15 cellular contexts compared by ENCODE assay signal in the genomic region with DNA sequence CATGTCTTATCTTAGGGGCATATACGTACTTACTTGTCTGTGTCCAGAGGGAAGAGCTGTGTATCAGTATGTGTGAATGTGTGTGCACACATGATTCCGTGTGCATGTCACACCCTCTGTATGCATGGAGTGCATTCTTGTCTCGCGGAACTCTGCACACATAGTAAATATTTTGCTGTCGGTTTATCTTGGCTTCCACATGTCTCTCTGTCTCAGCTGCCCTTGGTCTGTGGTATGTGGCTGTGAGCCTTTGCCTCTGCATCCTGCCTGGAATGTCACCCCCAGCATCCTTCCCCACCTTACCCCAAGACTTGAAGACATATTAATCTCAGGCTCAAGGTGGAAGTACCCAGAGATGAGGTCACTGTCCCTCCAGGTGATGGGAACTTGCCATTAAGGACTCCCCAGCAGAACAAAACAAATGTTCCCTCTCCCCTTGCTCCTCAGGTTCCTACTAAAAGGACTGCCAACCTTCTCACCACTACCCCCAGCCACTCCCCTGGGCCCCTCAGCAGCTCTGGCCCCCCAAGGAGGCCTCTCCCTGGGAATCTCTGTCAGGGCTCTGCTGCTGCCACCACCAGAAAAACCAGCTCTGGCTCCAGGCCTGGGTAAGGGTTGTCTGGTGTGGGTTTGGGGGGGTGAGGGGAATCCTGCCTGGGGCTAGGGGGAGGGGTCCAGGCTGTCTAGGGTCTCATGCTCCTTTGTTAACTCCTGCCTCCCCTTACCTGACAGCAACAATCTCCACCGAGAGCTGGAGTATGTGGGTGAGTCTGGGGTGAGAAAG. TPM values are rescaled to one million over a fixed set of nuclear protein-coding genes. Genes with fewer than 3 reads are reported as not detected.
DNase-seq lines count a peak whose midpoint lies in the region; ATAC-seq and TF ChIP-seq lines count a peak whose summit lies in the region.
"Had no signal": no experiment of that assay in that cellular context is flagged by ENCODE, and none has a peak within 500 bp of the region (broad histone marks: within the 10 kb centered on the region; RNA-seq: fewer than 3 reads in every experiment).

No MANE protein-coding gene starts in this region.

- peak overlapping the region; percentile 76 for H3K4me2 ChIP-seq in smooth muscle cell

- intact Hi-C loops in body of pancreas (cut with DNase I) = no loop called here

- DNase-seq in body of pancreas (no peak), glutamatergic neuron (no peak), smooth muscle cell (lab: John Stamatoyannopoulos, UW; ENCODE audit: unreplicated experiment) (no peak), NCI-H1694 treated with DMSO at 0.1 percent for 48 hours (lab: John Stamatoyannopoulos, UW) (no peak), NCI-H187 (lab: John Stamatoyannopoulos, UW) (no peak), mucosa of gallbladder (ENCODE audit: low spot score) (no peak)
- DNase-seq in central memory CD4-positive, alpha-beta T cell = no peak
- DNase-seq: activated B cell treated with CpG ODN at 0.5 μM for 24 hours; activated CD8-positive, alpha-beta memory T cell treated with anti-CD3 and anti-CD28 coated beads, Interleukin-2, amount 50 U/mL, for 48 hours; CD8-positive, alpha-beta memory T cell; NCI-H2081; stimulated activated naive CD8-positive, alpha-beta T cell treated with anti-CD3 and anti-CD28 coated beads, Interleukin-15, amount 100 ng/mL, for 72 hours had no signal

- peaks cover 14% of the 10 kb centered on the region for H3K4me1 Mint-ChIP-seq in glutamatergic neuron (ENCODE audit: low read depth, unreplicated experiment)
- H3K4me1 Mint-ChIP-seq: activated B cell treated with CpG ODN at 0.5 μM for 24 hours; CD8-positive, alpha-beta memory T cell had no signal

- H3K36me3 ChIP-seq in HEK293 (ENCODE audit: control insufficient read depth in 2 of 2, insufficient read depth in 1 of 2, low read length in 2 of 2) = no peaks in the 10 kb centered on the region
- H3K36me3 ChIP-seq in body of pancreas (replicated peaks in 1 of 2; ENCODE audit: insufficient read depth in 1 of 2, low read depth in 2 of 2) = no peaks in the 10 kb centered on the region
- no peaks in the 10 kb centered on the region for H3K36me3 ChIP-seq in smooth muscle cell (ENCODE audit: low read depth)

- POLR2A ChIA-PET in HEK293 (lab: Yijun Ruan, JAX) = interaction anchor here (0.9 to 1.6 kb wide), 2 partner anchors 37 to 63 kb away, joined by 3 to 5 read pairs; a partner anchor contains a TSS

- H3K9me3 ChIP-seq in HEK293 (ENCODE audit: control insufficient read depth, insufficient read depth, low read depth, low read length) (no peaks in the 10 kb centered on the region), body of pancreas (no peaks in the 10 kb centered on the region), smooth muscle cell (replicated peaks; ENCODE audit: low read depth) (no peaks in the 10 kb centered on the region)

- H3K36me3 Mint-ChIP-seq in glutamatergic neuron (ENCODE audit: unreplicated experiment) = no peaks in the 10 kb centered on the region
- H3K36me3 Mint-ChIP-seq: CD8-positive, alpha-beta memory T cell had no signal

- H3K27ac ChIP-seq in HEK293 (ENCODE audit: extremely low read depth, low read depth, low read length) = no peak overlapping the region
- peak overlapping the region; percentile 70 to 84 (median 82) for H3K27ac ChIP-seq in body of pancreas
- peak overlapping the region; percentile 96 for H3K27ac ChIP-seq in smooth muscle cell (ENCODE audit: low read depth)

- TF ChIP-seq CTCF in HEK293 (tag by site-specific recombination; IDR thresholded peaks at IDR 0.05) (no peak), body of pancreas (IDR thresholded peaks at IDR 0.05) (no peak), glutamatergic neuron (IDR thresholded peaks at IDR 0.05; ENCODE audit: partially characterized antibody, unreplicated experiment) (no peak), smooth muscle cell (IDR thresholded peaks at IDR 0.05; ENCODE audit: borderline replicate concordance, insufficient read depth, poor library complexity, severe bottlenecking) (no peak)

- H3K79me2 ChIP-seq in smooth muscle cell (ENCODE audit: low read depth) = no peaks in the 10 kb centered on the region

- H3K4me3 ChIP-seq in HEK293 (ENCODE audit: low read depth, low read length) = no peak overlapping the region
- no peak overlapping the region for H3K4me3 ChIP-seq in body of pancreas
- no peak overlapping the region for H3K4me3 ChIP-seq in smooth muscle cell

- peak overlapping the region; percentile 85 for H3K9ac ChIP-seq in smooth muscle cell (ENCODE audit: low read depth)

- CTCF ChIA-PET in HEK293 (lab: Yijun Ruan, JAX) = interaction anchor here (0.5 to 0.8 kb wide), 6 partner anchors 29 to 403 kb away, joined by 3 to 4 read pairs (median 3); no protein-coding TSS in a partner anchor

- H3K27me3 Mint-ChIP-seq in glutamatergic neuron (ENCODE audit: unreplicated experiment) = peaks cover 24% of the 10 kb centered on the region
- H3K27me3 Mint-ChIP-seq: stimulated activated naive CD8-positive, alpha-beta T cell treated with anti-CD3 and anti-CD28 coated beads, Interleukin-15, amount 100 ng/mL, for 72 hours had no signal

- peaks cover 31% of the 10 kb centered on the region for H3F3A ChIP-seq in smooth muscle cell (ENCODE audit: low read depth)

- H3K27ac Mint-ChIP-seq in glutamatergic neuron (ENCODE audit: unreplicated experiment) = peak overlapping the region; percentile 39
- H3K27ac Mint-ChIP-seq: activated B cell treated with CpG ODN at 0.5 μM for 24 hours had no signal

- no peak overlapping the region for H3K4me3 Mint-ChIP-seq in glutamatergic neuron (ENCODE audit: unreplicated experiment)
- H3K4me3 Mint-ChIP-seq: activated B cell treated with CpG ODN at 0.5 μM for 24 hours; CD8-positive, alpha-beta memory T cell; stimulated activated naive CD8-positive, alpha-beta T cell treated with anti-CD3 and anti-CD28 coated beads, Interleukin-15, amount 100 ng/mL, for 72 hours had no signal

- no peak overlapping the region for H2AFZ ChIP-seq in smooth muscle cell (ENCODE audit: low read depth)

- H3K9me3 Mint-ChIP-seq in glutamatergic neuron (ENCODE audit: unreplicated experiment) = peaks cover 15% of the 10 kb centered on the region
- H3K9me3 Mint-ChIP-seq: activated B cell treated with CpG ODN at 0.5 μM for 24 hours; CD8-positive, alpha-beta memory T cell; stimulated activated naive CD8-positive, alpha-beta T cell treated with anti-CD3 and anti-CD28 coated beads, Interleukin-15, amount 100 ng/mL, for 72 hours had no signal

- WGBS in body of pancreas, 2 donors = 45 to 55% methylated on average over 6 of the region's 6 CpGs
- 7% methylated on average over 6 of the region's 6 CpGs for WGBS in smooth muscle cell (ENCODE audit: low lambda C conversion rate)

- H3K4me1 ChIP-seq in HEK293 (ENCODE audit: control insufficient read depth, insufficient read depth, low read length) (no peaks in the 10 kb centered on the region; the same call in 1 of the 2 replicates), body of pancreas (peaks cover 68% of the 10 kb centered on the region), smooth muscle cell (ENCODE audit: low read depth) (peaks cover 34% of the 10 kb centered on the region)

- no peak for TF ChIP-seq POLR2A in body of pancreas (IDR thresholded peaks at IDR 0.05)

- ATAC-seq in body of pancreas = no peak

- H3K27me3 ChIP-seq in body of pancreas (no peaks in the 10 kb centered on the region), smooth muscle cell (ENCODE audit: low read depth) (no peaks in the 10 kb centered on the region)

- H4K20me1 ChIP-seq in smooth muscle cell (ENCODE audit: low read depth) = no peaks in the 10 kb centered on the region

TF ChIP-seq in HEK293, 187 proteins besides CTCF, POLR2A, EP300 and RAD21:
- TF ChIP-seq GLIS1 (tag by site-specific recombination; IDR thresholded peaks at IDR 0.05) = peak; percentile 80
- TF ChIP-seq ZNF654 (tag by site-specific recombination; IDR thresholded peaks at IDR 0.05; ENCODE audit: low read depth) = no peak
- peak; percentile 49 for TF ChIP-seq ZIC2 (tag by site-specific recombination; IDR thresholded peaks at IDR 0.05)
- TF ChIP-seq, protein P1, sequence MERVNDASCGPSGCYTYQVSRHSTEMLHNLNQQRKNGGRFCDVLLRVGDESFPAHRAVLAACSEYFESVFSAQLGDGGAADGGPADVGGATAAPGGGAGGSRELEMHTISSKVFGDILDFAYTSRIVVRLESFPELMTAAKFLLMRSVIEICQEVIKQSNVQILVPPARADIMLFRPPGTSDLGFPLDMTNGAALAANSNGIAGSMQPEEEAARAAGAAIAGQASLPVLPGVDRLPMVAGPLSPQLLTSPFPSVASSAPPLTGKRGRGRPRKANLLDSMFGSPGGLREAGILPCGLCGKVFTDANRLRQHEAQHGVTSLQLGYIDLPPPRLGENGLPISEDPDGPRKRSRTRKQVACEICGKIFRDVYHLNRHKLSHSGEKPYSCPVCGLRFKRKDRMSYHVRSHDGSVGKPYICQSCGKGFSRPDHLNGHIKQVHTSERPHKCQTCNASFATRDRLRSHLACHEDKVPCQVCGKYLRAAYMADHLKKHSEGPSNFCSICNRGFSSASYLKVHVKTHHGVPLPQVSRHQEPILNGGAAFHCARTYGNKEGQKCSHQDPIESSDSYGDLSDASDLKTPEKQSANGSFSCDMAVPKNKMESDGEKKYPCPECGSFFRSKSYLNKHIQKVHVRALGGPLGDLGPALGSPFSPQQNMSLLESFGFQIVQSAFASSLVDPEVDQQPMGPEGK (tag by site-specific recombination; IDR thresholded peaks at IDR 0.05) = no peak
TF ChIP-seq in HEK293: peak in this region for 2.

RNA-seq across cellular contexts. Expression of a gene that starts 5.0 kb away (rescaled TPM):
- total RNA-seq in body of pancreas (1 to 10 TPM; 3.0 to 4.2 TPM), glutamatergic neuron (ENCODE audit: unreplicated experiment) (0.39 TPM), smooth muscle cell (18.2 and 27.6 TPM in 2 replicates), mucosa of gallbladder (20.3 TPM)
- 12.7 and 32.8 TPM in 2 replicates for polyA plus RNA-seq in smooth muscle cell
- total RNA-seq: activated B cell treated with CpG ODN at 0.5 μM for 24 hours, mesenteric fat pad had no signal
- polyA plus RNA-seq: CD8-positive, alpha-beta memory T cell had no signal

RNA-seq across cellular contexts. Expression of a gene that starts 13.8 kb away (rescaled TPM):
- total RNA-seq in body of pancreas (10 to 100 TPM; 13.5 to 22.7 TPM), glutamatergic neuron (ENCODE audit: unreplicated experiment) (10.9 TPM), smooth muscle cell (2.2 and 10.0 TPM in 2 replicates), mucosa of gallbladder (14.3 TPM)
- 3.3 and 4.6 TPM in 2 replicates for polyA plus RNA-seq in smooth muscle cell
- total RNA-seq: mesenteric fat pad had no signal
- polyA plus RNA-seq: CD8-positive, alpha-beta memory T cell had no signal

RNA-seq across cellular contexts. Expression of a gene that starts 14.7 kb away (rescaled TPM):
- total RNA-seq in body of pancreas = 1 to 10 TPM; 3.1 to 4.9 TPM
- not detected for total RNA-seq in glutamatergic neuron (ENCODE audit: unreplicated experiment)
- 0.90 and 1.2 TPM in 2 replicates for total RNA-seq in smooth muscle cell
- polyA plus RNA-seq in smooth muscle cell = 0.13 and 1.1 TPM in 2 replicates
- total RNA-seq in mucosa of gallbladder = 16.2 TPM
- total RNA-seq: pulmonary artery endothelial cell had no signal

RNA-seq across cellular contexts. Expression of a gene that starts 33.4 kb away (rescaled TPM):
- 10 to 100 TPM; 29.6 to 54.7 TPM for total RNA-seq in body of pancreas
- total RNA-seq in glutamatergic neuron (ENCODE audit: unreplicated experiment) = 83.7 TPM
- total RNA-seq in smooth muscle cell = 49.0 and 82.0 TPM in 2 replicates
- polyA plus RNA-seq in smooth muscle cell = 139 and 150 TPM in 2 replicates
- 35.4 TPM for total RNA-seq in mucosa of gallbladder

RNA-seq across cellular contexts. Expression of a gene that starts 33.5 kb away (rescaled TPM):
- total RNA-seq in body of pancreas = 10 to 100 TPM; 22.8 to 38.6 TPM
- 40.2 TPM for total RNA-seq in glutamatergic neuron (ENCODE audit: unreplicated experiment)
- total RNA-seq in smooth muscle cell = 33.6 and 37.2 TPM in 2 replicates
- polyA plus RNA-seq in smooth muscle cell = 37.6 and 53.0 TPM in 2 replicates
- 67.6 TPM for total RNA-seq in mucosa of gallbladder
